In the genomic region with DNA sequence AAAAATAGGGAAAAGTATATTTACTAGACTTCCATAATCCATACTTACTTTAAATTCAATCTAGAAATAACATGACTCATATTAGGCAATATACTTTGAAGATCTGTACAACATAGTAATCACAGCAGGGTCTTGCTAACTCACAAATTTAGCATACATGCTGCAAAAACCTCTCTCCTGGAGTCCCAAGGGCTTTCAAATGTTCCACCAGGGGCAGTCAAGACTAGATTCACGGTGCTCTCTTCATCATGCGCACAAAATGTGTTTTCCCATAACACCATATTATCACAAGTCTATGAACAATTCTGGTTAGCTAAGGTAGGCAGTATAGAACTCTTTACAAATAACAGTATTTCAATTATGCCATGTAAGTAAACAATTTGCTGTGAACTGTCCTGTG, we compare ENCODE assay signal across 22 cellular contexts. TPM values are rescaled to one million over a fixed set of nuclear protein-coding genes. Genes with fewer than 3 reads are reported as not detected.
DNase-seq lines count a peak whose midpoint lies in the region; ATAC-seq, FAIRE-seq and TF ChIP-seq lines count a peak whose summit lies in the region.
"Had no signal": no experiment of that assay in that cellular context is flagged by ENCODE, and none has a peak within 500 bp of the region (broad histone marks: within the 10 kb centered on the region; RNA-seq: fewer than 3 reads in every experiment).

No MANE protein-coding gene starts in this region.

- H3K9me3 ChIP-seq in BE2C (no peaks in the 10 kb centered on the region), HCT116 (ENCODE audit: control insufficient read depth in 1 of 2, insufficient read depth in 1 of 2, low read depth in 1 of 2, low read length in 2 of 2) (no peaks in the 10 kb centered on the region), PC-3 (ENCODE audit: low read length) (no peaks in the 10 kb centered on the region), endodermal cell (ENCODE audit: control insufficient read depth, low read length) (no peaks in the 10 kb centered on the region), small intestine (ENCODE audit: control insufficient read depth, low read depth) (no peaks in the 10 kb centered on the region), Caco-2 (no peaks in the 10 kb centered on the region), adrenal gland (replicated peaks in 1 of 3) (no peaks in the 10 kb centered on the region)

- intact Hi-C loops in HCT116 (cut with micrococcal nuclease) (no loop called here), PC-3 (cut with micrococcal nuclease) (no loop called here), Caco-2 (cut with micrococcal nuclease; ENCODE audit: unreplicated experiment) (no loop called here), adrenal gland (cut with DNase I) (no loop called here)

- BruUV-seq in HCT116 (replicated peaks; lab: Mats Ljungman, UMichigan) (no TSS peak), PC-3 (replicated peaks; lab: Mats Ljungman, UMichigan) (no TSS peak), Caco-2 (replicated peaks; lab: Mats Ljungman, UMichigan) (no TSS peak)

- H3K79me2 ChIP-seq in HCT116 (ENCODE audit: insufficient read depth, low read length): no peaks in the 10 kb centered on the region
- no peaks in the 10 kb centered on the region for H3K79me2 ChIP-seq in PC-3 (ENCODE audit: low read length)

- H3K4me1 ChIP-seq in BE2C (no peaks in the 10 kb centered on the region), HCT116 (ENCODE audit: control insufficient read depth in 1 of 2, insufficient read depth in 2 of 2, low read length in 2 of 2) (no peaks in the 10 kb centered on the region), PC-3 (ENCODE audit: insufficient read depth, low read length) (no peaks in the 10 kb centered on the region), endodermal cell (ENCODE audit: control insufficient read depth, insufficient read depth, low read length) (no peaks in the 10 kb centered on the region), small intestine (ENCODE audit: control insufficient read depth in 2 of 2, insufficient read depth in 1 of 2, low read depth in 1 of 2, low read length in 1 of 2) (peaks cover 0 to 3% of the 10 kb centered on the region in 2 donors), Caco-2 (no peaks in the 10 kb centered on the region), adrenal gland (replicated peaks in 1 of 2) (no peaks in the 10 kb centered on the region)

- H3K36me3 Mint-ChIP-seq in endodermal cell (ENCODE audit: low read depth) (peaks cover 7% of the 10 kb centered on the region), Caco-2 (ENCODE audit: insufficient read depth, unreplicated experiment) (no peaks in the 10 kb centered on the region)

- no peak for ATAC-seq in HCT116
- no peak for ATAC-seq in PC-3
- ATAC-seq: HepG2 had no signal

- H2AFZ ChIP-seq in HCT116 (ENCODE audit: low read depth, low read length, poor library complexity, severe bottlenecking): no peak overlapping the region
- no peak overlapping the region for H2AFZ ChIP-seq in PC-3 (ENCODE audit: low read length)

- H4K20me1 ChIP-seq in HCT116 (ENCODE audit: insufficient read depth) (no peaks in the 10 kb centered on the region), PC-3 (ENCODE audit: low read length) (no peaks in the 10 kb centered on the region)

- H3K4me2 ChIP-seq in HCT116 (ENCODE audit: low read length): no peak overlapping the region
- H3K4me2 ChIP-seq in PC-3 (ENCODE audit: low read length): no peak overlapping the region

- TF ChIP-seq POLR2A in HCT116 (IDR thresholded peaks at IDR 0.05; ENCODE audit: borderline replicate concordance, extremely low read depth, insufficient read depth, insufficient read length) (no peak), adrenal gland (IDR thresholded peaks at IDR 0.05) (no peak)

- H3K27ac ChIP-seq in HCT116 (ENCODE audit: low read depth, low read length) (no peak overlapping the region), PC-3 (ENCODE audit: low read length) (no peak overlapping the region), endodermal cell (ENCODE audit: low read depth, low read length) (no peak overlapping the region), small intestine (ENCODE audit: low read depth in 1 of 2, low read length in 1 of 2) (no peak overlapping the region), adrenal gland (no peak overlapping the region)
- H3K27ac ChIP-seq: HL-60 had no signal

- H3K4me1 Mint-ChIP-seq in endodermal cell (peaks cover 4% of the 10 kb centered on the region), Caco-2 (ENCODE audit: low read depth, unreplicated experiment) (no peaks in the 10 kb centered on the region)
- H3K4me1 Mint-ChIP-seq: CD14-positive monocyte had no signal

- POLR2A ChIA-PET in HCT116 (lab: Charles Lee): no interaction called here
- POLR2A ChIA-PET in PC-3 (lab: Charles Lee; ENCODE audit: unreplicated experiment): no interaction called here
- POLR2A ChIA-PET in Caco-2 (lab: Charles Lee): no interaction called here

- H3K9me2 ChIP-seq in HCT116 (ENCODE audit: insufficient read depth): no peaks in the 10 kb centered on the region
- H3K9me2 ChIP-seq in PC-3 (replicated peaks; ENCODE audit: low read length): no peaks in the 10 kb centered on the region

- CTCF ChIA-PET in HCT116 (lab: Charles Lee): no interaction called here
- CTCF ChIA-PET in PC-3 (lab: Charles Lee): no interaction called here
- CTCF ChIA-PET in Caco-2 (lab: Charles Lee): no interaction called here

- H3K27ac Mint-ChIP-seq in endodermal cell (no peak overlapping the region), Caco-2 (ENCODE audit: unreplicated experiment) (no peak overlapping the region)
- H3K27ac Mint-ChIP-seq: CD14-positive monocyte had no signal

- no peak for DNase-seq in BE2C
- DNase-seq in HCT116 (ENCODE audit: low read depth, low spot score): no peak
- DNase-seq in PC-3: no peak
- no peak for DNase-seq in endodermal cell
- DNase-seq in small intestine: no peak
- no peak for DNase-seq in Caco-2
- DNase-seq in adrenal gland: no peak
- DNase-seq: GOT3; KBM-7; NCI-H1092 treated with DMSO at 0.1 percent for 48 hours; NCI-H1436 treated with DMSO at 0.1 percent for 48 hours; NCI-H2029; NCI-H2227 treated with DMSO at 0.1 percent for 48 hours; NCI-H510A; NCI-H748 treated with DMSO at 0.1 percent for 48 hours; NK-92 treated with Interleukin-12 subunit alpha and Interleukin-12 subunit beta, amount 100 ng/mL, for 24 hours; Right ventricle myocardium superior had no signal

- TF ChIP-seq RAD21 in HCT116 (IDR thresholded peaks at IDR 0.05; ENCODE audit: low read depth): no peak

- H3F3A ChIP-seq in PC-3 (ENCODE audit: low read length, unreplicated experiment): no peaks in the 10 kb centered on the region

- no peaks in the 10 kb centered on the region for H3K36me3 ChIP-seq in BE2C
- H3K36me3 ChIP-seq in HCT116 (ENCODE audit: control insufficient read depth in 1 of 2, insufficient read depth in 2 of 2, low read length in 2 of 2): peaks cover 11 to 14% of the 10 kb centered on the region in 2 experiments; a peak in 2 of 4 replicates
- H3K36me3 ChIP-seq in PC-3 (ENCODE audit: low read depth, low read length): 0 out of 2 replicates have a peak, but pooled peaks cover 3% of the 10 kb centered on the region
- peaks cover 20% of the 10 kb centered on the region for H3K36me3 ChIP-seq in endodermal cell (ENCODE audit: control insufficient read depth, insufficient read depth, low read length)
- H3K36me3 ChIP-seq in small intestine (ENCODE audit: control insufficient read depth in 2 of 2, insufficient read depth in 2 of 2, low read length in 2 of 2): peaks cover 0 to 4% of the 10 kb centered on the region in 2 donors
- H3K36me3 ChIP-seq in Caco-2 (ENCODE audit: control insufficient read depth, insufficient read depth, low read length): no peaks in the 10 kb centered on the region
- H3K36me3 ChIP-seq in adrenal gland (replicated peaks in 1 of 2): no peaks in the 10 kb centered on the region

- no peak overlapping the region for H3K9ac ChIP-seq in HCT116 (ENCODE audit: low read length)
- no peak overlapping the region for H3K9ac ChIP-seq in PC-3 (ENCODE audit: low read length)
- no peak overlapping the region for H3K9ac ChIP-seq in endodermal cell (ENCODE audit: extremely low read depth, low read length, poor library complexity, severe bottlenecking)

- H3K27me3 Mint-ChIP-seq in endodermal cell (ENCODE audit: insufficient read depth) (no peaks in the 10 kb centered on the region), Caco-2 (ENCODE audit: insufficient read depth, unreplicated experiment) (no peaks in the 10 kb centered on the region)

- H3K4me3 ChIP-seq in BE2C (ENCODE audit: low read depth, low read length): no peak overlapping the region
- H3K4me3 ChIP-seq in HCT116 (replicated peaks in 1 of 2; ENCODE audit: low read depth in 1 of 2, low read length in 2 of 2): no peak overlapping the region
- no peak overlapping the region for H3K4me3 ChIP-seq in PC-3 (ENCODE audit: low read length)
- no peak overlapping the region for H3K4me3 ChIP-seq in endodermal cell (ENCODE audit: low read length)
- no peak overlapping the region for H3K4me3 ChIP-seq in small intestine (ENCODE audit: low read depth in 1 of 2, low read length in 2 of 2)
- no peak overlapping the region for H3K4me3 ChIP-seq in Caco-2 (ENCODE audit: low read depth, low read length)
- no peak overlapping the region for H3K4me3 ChIP-seq in adrenal gland

- RAD21 ChIA-PET in HCT116 (lab: Charles Lee; ENCODE audit: low non-redundant PET in 1 of 2, low total read pairs in 2 of 2, uncharacterized antibody in 2 of 2, unreplicated experiment in 2 of 2): no interaction called here

- H3K4me3 Mint-ChIP-seq in endodermal cell: no peak overlapping the region
- no peak overlapping the region for H3K4me3 Mint-ChIP-seq in Caco-2 (ENCODE audit: unreplicated experiment)
- H3K4me3 Mint-ChIP-seq: CD14-positive monocyte had no signal

- 92% methylated on average over 2 of the region's 2 CpGs; no CpG with 5 or more reads in 1 of the 2 experiments for WGBS in endodermal cell (ENCODE audit: insufficient coverage in 1 of 2, insufficient read length in 1 of 2), 2 experiments
- 95 to 98% (median 97%) methylated on average over 2 of the region's 2 CpGs for WGBS in small intestine, 3 donors
- WGBS in adrenal gland, 4 donors: 92 to 96% (median 95%) methylated on average over 2 of the region's 2 CpGs

- no peaks in the 10 kb centered on the region for H3K9me3 Mint-ChIP-seq in endodermal cell
- H3K9me3 Mint-ChIP-seq in Caco-2 (ENCODE audit: unreplicated experiment): no peaks in the 10 kb centered on the region
- H3K9me3 Mint-ChIP-seq: CD14-positive monocyte had no signal

- H3K27me3 ChIP-seq in BE2C (no peaks in the 10 kb centered on the region), HCT116 (ENCODE audit: insufficient read depth, low read length) (no peaks in the 10 kb centered on the region), PC-3 (ENCODE audit: low read length) (no peaks in the 10 kb centered on the region), endodermal cell (ENCODE audit: control insufficient read depth, insufficient read depth, low read length, poor library complexity, severe bottlenecking) (no peaks in the 10 kb centered on the region), small intestine (ENCODE audit: control insufficient read depth in 2 of 2, insufficient read depth in 2 of 2, low read length in 2 of 2) (no peaks in the 10 kb centered on the region), Caco-2 (replicated peaks; ENCODE audit: control insufficient read depth, insufficient read depth, low read length) (no peaks in the 10 kb centered on the region), adrenal gland (no peaks in the 10 kb centered on the region)

- no peak for FAIRE-seq in small intestine (lab: Jason Lieb, UNC)
- FAIRE-seq: A204.1, GM12892, HepG2 had no signal

- TF ChIP-seq CTCF in BE2C (IDR thresholded peaks at IDR 0.05; ENCODE audit: low read depth, low read length): peak; percentile 6; the same call in 1 of the 2 replicates
- peak in 2 of 3 experiments; percentile 23 to 30; a peak in 3 of 6 replicates for TF ChIP-seq CTCF in HCT116 (IDR thresholded peaks at IDR 0.05 in 2 of 3, conservative IDR thresholded peaks at IDR 0.05 in 1 of 3; ENCODE audit: borderline replicate concordance in 1 of 3, insufficient read depth in 1 of 3, low read depth in 2 of 3, low read length in 2 of 3)
- TF ChIP-seq CTCF in PC-3 (conservative IDR thresholded peaks at IDR 0.05; ENCODE audit: low read depth, low read length): peak; percentile 27; the same call in 1 of the 2 replicates
- peak; percentile 57 for TF ChIP-seq CTCF in endodermal cell (conservative IDR thresholded peaks at IDR 0.05)
- no peak for TF ChIP-seq CTCF in Caco-2 (IDR thresholded peaks at IDR 0.05; ENCODE audit: insufficient read depth in 1 of 2, low read depth in 1 of 2, low read length in 1 of 2, severe bottlenecking in 1 of 2, unreplicated experiment in 1 of 2)
- TF ChIP-seq CTCF in adrenal gland (IDR thresholded peaks at IDR 0.05): no peak

RNA-seq across cellular contexts. Expression of gene SSX2IP, which starts 45.8 kb away (rescaled TPM):
- 5.9 TPM for polyA plus RNA-seq in BE2C (2012; ENCODE audit: insufficient read depth, insufficient read length, low read depth)
- total RNA-seq in HCT116 (2021; ENCODE audit: unreplicated experiment): 51.5 TPM
- 7.4 and 13.5 TPM in 2 replicates for polyA plus RNA-seq in HCT116 (2012)
- total RNA-seq in PC-3 (2014; rRNA removed): 22.8 and 28.0 TPM in 2 replicates
- total RNA-seq in endodermal cell: 10 to 100 TPM; 16.6 to 21.8 TPM
- 18.8 TPM for polyA plus RNA-seq in endodermal cell (2013, experiment 1 of 2)
- 19.6 TPM for polyA plus RNA-seq in endodermal cell (2013, experiment 2 of 2)
- polyA plus RNA-seq in small intestine: 10 to 100 TPM in 2 of 3 donors, 1 to 10 TPM in 1; 5.7 to 15.7 (median 11.6) TPM
- total RNA-seq in Caco-2 (2022): 12.7 and 15.3 TPM in 2 replicates
- total RNA-seq in adrenal gland: 1 to 10 TPM; 2.1 to 5.8 (median 4.1) TPM
- polyA plus RNA-seq in adrenal gland: 10 to 100 TPM in 1 of 3 donors, 1 to 10 TPM in 2; 1.3 to 10.0 (median 2.5) TPM

Comparison
In these comparisons a context has a peak if more than half of its experiments do, and no peak if none do; other contexts are left out.
1. CTCF ChIP-seq: peak in BE2C (single experiment), HCT116 (2 of 3), PC-3 (single experiment) and endodermal cell (single experiment); none in Caco-2 (0 of 2) and adrenal gland (0 of 6).